Comparison of ENCODE assay signal across 13 cellular contexts in the genomic region with DNA sequence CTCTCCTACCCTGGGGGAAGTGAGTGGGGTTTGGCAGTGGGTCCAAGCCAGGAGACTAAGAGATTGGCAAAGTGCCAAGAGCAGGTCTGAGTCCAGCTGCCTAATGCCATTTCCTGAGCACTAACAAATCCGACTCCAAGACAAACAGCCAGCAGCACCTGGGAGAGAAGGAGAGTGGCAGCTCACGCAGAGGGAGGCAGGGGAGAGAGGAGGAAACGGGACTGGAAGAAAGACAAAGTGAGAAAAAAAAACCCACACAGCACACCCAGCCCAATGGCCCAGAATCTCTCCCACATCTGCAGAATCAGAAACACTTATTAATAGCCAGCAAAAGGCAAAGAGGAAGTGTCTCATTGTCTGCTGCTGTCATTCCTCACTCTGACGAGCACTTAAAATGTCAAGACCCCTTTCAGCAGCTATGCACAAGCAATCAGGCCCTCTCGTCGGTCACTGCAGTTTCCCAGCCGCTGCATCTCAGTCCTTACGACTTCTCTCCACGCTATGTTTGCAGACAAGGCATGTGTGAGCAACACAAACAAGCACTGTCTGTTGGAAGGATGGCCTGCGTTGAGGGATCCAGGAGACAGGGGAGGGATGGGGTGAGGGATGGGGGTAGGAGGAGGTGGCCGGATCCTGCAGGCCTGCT.
A peak's percentile ranks its signal among the peaks of the same experiment; 100 is the strongest.
DNase-seq lines count a peak whose midpoint lies in the region; ATAC-seq, FAIRE-seq and TF ChIP-seq lines count a peak whose summit lies in the region.
"Had no signal": no experiment of that assay in that cellular context is flagged by ENCODE, and none has a peak within 500 bp of the region (broad histone marks: within the 10 kb centered on the region; RNA-seq: fewer than 3 reads in every experiment).

No MANE protein-coding gene starts in this region.

- TF ChIP-seq RAD21 in GM12878 (IDR thresholded peaks at IDR 0.05; ENCODE audit: insufficient read depth, low read depth, low read length), result no peak

- intact Hi-C loops in GM12878 (cut with micrococcal nuclease; ENCODE audit: unreplicated experiment), result no loop called here
- intact Hi-C loops in Caco-2 (cut with micrococcal nuclease; ENCODE audit: unreplicated experiment), result no loop called here
- intact Hi-C loops in activated CD4-positive, alpha-beta memory T cell treated with anti-CD3 and anti-CD28 coated beads for 36 hours (cut with micrococcal nuclease), result no loop called here

- TF ChIP-seq EP300 in GM12878 (IDR thresholded peaks at IDR 0.05; ENCODE audit: borderline replicate concordance in 1 of 2, control insufficient read depth in 1 of 2, low read depth in 2 of 2, low read length in 2 of 2), result no peak

- POLR2A ChIA-PET in GM12878 (lab: Charles Lee) (no interaction called here), Caco-2 (lab: Charles Lee) (no interaction called here)
- POLR2A ChIA-PET in activated CD4-positive, alpha-beta memory T cell treated with anti-CD3 and anti-CD28 coated beads for 36 hours (lab: Charles Lee), result no interaction called here

- SMC1A ChIA-PET in GM12878 (lab: Charles Lee; ENCODE audit: uncharacterized antibody, unreplicated experiment), result interaction anchor here (1.0 to 1.4 kb wide), 2 partner anchors 11 to 138 kb away, joined by 3 to 7 read pairs; no protein-coding TSS in a partner anchor

- BruUV-seq in GM12878 (replicated peaks; lab: Mats Ljungman, UMichigan) (no TSS peak), Caco-2 (replicated peaks; lab: Mats Ljungman, UMichigan) (no TSS peak)

- H3K9ac ChIP-seq in GM12878 (ENCODE audit: control insufficient read depth, insufficient read depth, low read length), result no peak overlapping the region

- RAD21 ChIA-PET in GM12878 (lab: Charles Lee; ENCODE audit: unreplicated experiment), result interaction anchor here (1.8 kb wide), 1 partner anchor 10 kb away, joined by 10 read pairs; no protein-coding TSS in a partner anchor

- peaks cover 26% of the 10 kb centered on the region for H3K27me3 Mint-ChIP-seq in Caco-2 (ENCODE audit: insufficient read depth, unreplicated experiment)
- peaks cover 4% of the 10 kb centered on the region for H3K27me3 Mint-ChIP-seq in activated CD4-positive, alpha-beta memory T cell treated with anti-CD3 and anti-CD28 coated beads for 36 hours

- H3K4me3 ChIP-seq in GM12878 (no peak overlapping the region), Caco-2 (ENCODE audit: low read depth, low read length) (no peak overlapping the region)

- H3K36me3 Mint-ChIP-seq in Caco-2 (ENCODE audit: insufficient read depth, unreplicated experiment), result no peaks in the 10 kb centered on the region
- H3K36me3 Mint-ChIP-seq in activated CD4-positive, alpha-beta memory T cell treated with anti-CD3 and anti-CD28 coated beads for 36 hours, result no peaks in the 10 kb centered on the region

- H3K27ac ChIP-seq in GM12878 (ENCODE audit: control insufficient read depth, insufficient read depth), result peak overlapping the region; percentile 14; the same call in 1 of the 2 replicates

- H3K27me3 ChIP-seq in GM12878 (replicated peaks in 1 of 2; ENCODE audit: control insufficient read depth in 2 of 2, insufficient read depth in 2 of 2, low read length in 1 of 2) (no peaks in the 10 kb centered on the region), Caco-2 (replicated peaks; ENCODE audit: control insufficient read depth, insufficient read depth, low read length) (no peaks in the 10 kb centered on the region)

- no peak for TF ChIP-seq CTCF in GM12878 (IDR thresholded peaks at IDR 0.05 in 2 of 3, conservative IDR thresholded peaks at IDR 0.05 in 1 of 3; ENCODE audit: control insufficient read depth in 2 of 3, extremely low read depth in 1 of 3, insufficient read depth in 1 of 3, low read depth in 3 of 3, low read length in 3 of 3)
- no peak for TF ChIP-seq CTCF in Caco-2 (IDR thresholded peaks at IDR 0.05; ENCODE audit: insufficient read depth in 1 of 2, low read depth in 1 of 2, low read length in 1 of 2, severe bottlenecking in 1 of 2, unreplicated experiment in 1 of 2)

- H3K4me3 Mint-ChIP-seq in Caco-2 (ENCODE audit: unreplicated experiment), result no peak overlapping the region
- no peak overlapping the region for H3K4me3 Mint-ChIP-seq in activated CD4-positive, alpha-beta memory T cell treated with anti-CD3 and anti-CD28 coated beads for 36 hours

- H3K27ac Mint-ChIP-seq in Caco-2 (ENCODE audit: unreplicated experiment), result no peak overlapping the region
- no peak overlapping the region for H3K27ac Mint-ChIP-seq in activated CD4-positive, alpha-beta memory T cell treated with anti-CD3 and anti-CD28 coated beads for 36 hours

- H3K36me3 ChIP-seq in GM12878 (ENCODE audit: control insufficient read depth in 2 of 2, insufficient read depth in 2 of 2, low read length in 1 of 2) (no peaks in the 10 kb centered on the region), Caco-2 (ENCODE audit: control insufficient read depth, insufficient read depth, low read length) (no peaks in the 10 kb centered on the region)

- CTCF ChIA-PET in GM12878 (lab: Yijun Ruan, JAX), result no interaction called here
- CTCF ChIA-PET in Caco-2 (lab: Charles Lee), result no interaction called here
- CTCF ChIA-PET in activated CD4-positive, alpha-beta memory T cell treated with anti-CD3 and anti-CD28 coated beads for 36 hours (lab: Charles Lee), result no interaction called here

- no peaks in the 10 kb centered on the region for H3K9me3 Mint-ChIP-seq in Caco-2 (ENCODE audit: unreplicated experiment)
- H3K9me3 Mint-ChIP-seq in activated CD4-positive, alpha-beta memory T cell treated with anti-CD3 and anti-CD28 coated beads for 36 hours, result no peaks in the 10 kb centered on the region

- no peak for TF ChIP-seq POLR2A in GM12878 (IDR thresholded peaks at IDR 0.05; ENCODE audit: low read depth, low read length)

- H3K4me1 ChIP-seq in GM12878 (ENCODE audit: control insufficient read depth, insufficient read depth, low read length), result peaks cover 29% of the 10 kb centered on the region
- H3K4me1 ChIP-seq in Caco-2, result no peaks in the 10 kb centered on the region

- peak; percentile 40 for DNase-seq in NOMO-1 treated with DMSO at 0.1 percent for 48 hours (lab: John Stamatoyannopoulos, UW; ENCODE audit: unreplicated experiment)
- DNase-seq in NOMO-1 treated with dmso at 0.1 percent for 144 hours (lab: John Stamatoyannopoulos, UW; ENCODE audit: unreplicated experiment), result no peak
- DNase-seq in NCI-H2196 treated with DMSO at 0.1 percent for 48 hours (lab: John Stamatoyannopoulos, UW; ENCODE audit: unreplicated experiment), result peak; percentile 90
- DNase-seq in GM12878 (ENCODE audit: low read depth, low spot score), result no peak
- DNase-seq in AG20443 (ENCODE audit: low spot score), result no peak
- DNase-seq in Caco-2, result no peak
- no peak for DNase-seq in activated CD4-positive, alpha-beta memory T cell treated with anti-CD3 and anti-CD28 coated beads for 36 hours
- DNase-seq: GF-D8; HCEC 1CT; stimulated activated naive CD8-positive, alpha-beta T cell treated with anti-CD3 and anti-CD28 coated beads, Interleukin-15, Interleukin-2, amounts not matched to agents 100 U/mL and 50 U/mL, for 24 hours; T-helper 2 cell had no signal

- peak overlapping the region; percentile 54 for H3K4me2 ChIP-seq in GM12878 (ENCODE audit: control insufficient read depth, insufficient read depth)

- H3K4me1 Mint-ChIP-seq in Caco-2 (ENCODE audit: low read depth, unreplicated experiment), result no peaks in the 10 kb centered on the region
- H3K4me1 Mint-ChIP-seq in activated CD4-positive, alpha-beta memory T cell treated with anti-CD3 and anti-CD28 coated beads for 36 hours (ENCODE audit: low read depth), result no peaks in the 10 kb centered on the region

- H4K20me1 ChIP-seq in GM12878 (ENCODE audit: control insufficient read depth, insufficient read depth), result no peaks in the 10 kb centered on the region

- WGBS in GM12878 (ENCODE audit: insufficient coverage, insufficient replicate concordance, low lambda C conversion rate, missing lambda C conversion rate), result 51% methylated on average over 11 of the region's 11 CpGs

- H3K9me3 ChIP-seq in GM12878 (replicated peaks; ENCODE audit: control insufficient read depth, insufficient read depth, low read length) (no peaks in the 10 kb centered on the region; the same call in 2 of the 3 replicates), Caco-2 (no peaks in the 10 kb centered on the region)

- H3K79me2 ChIP-seq in GM12878 (ENCODE audit: control insufficient read depth, insufficient read depth, low read length), result no peaks in the 10 kb centered on the region

- ATAC-seq in GM12878, result peak; percentile 69
- no peak for ATAC-seq in GM21825 (IDR thresholded peaks at IDR 0.05; ENCODE audit: unreplicated experiment)
- ATAC-seq: stimulated activated naive CD8-positive, alpha-beta T cell treated with anti-CD3 and anti-CD28 coated beads, Interleukin-15, Interleukin-2, amounts not matched to agents 100 U/mL and 50 U/mL, for 24 hours had no signal

- in situ Hi-C loops in GM12878 (cut with MboI), result no loop called here

- no peak for FAIRE-seq in GM12878 (lab: Jason Lieb, UNC)
- FAIRE-seq: A204.1 had no signal

- peak overlapping the region; percentile 41 for H2AFZ ChIP-seq in GM12878 (ENCODE audit: control insufficient read depth, low read depth, low read length)

TF ChIP-seq in GM12878, 131 proteins besides CTCF, POLR2A, EP300 and RAD21 (continues in another document):
- TF ChIP-seq NFIC (IDR thresholded peaks at IDR 0.05; ENCODE audit: low read depth, low read length), result peak; percentile 26; the same call in 1 of the 2 replicates
- TF ChIP-seq EED (IDR thresholded peaks at IDR 0.05; ENCODE audit: low read depth), result peak; percentile 57; the same call in 1 of the 2 replicates
- peak; percentile 84 for TF ChIP-seq SPI1 (IDR thresholded peaks at IDR 0.05; ENCODE audit: borderline replicate concordance, insufficient read depth, low read depth, low read length)
- TF ChIP-seq ESRRA (IDR thresholded peaks at IDR 0.05; ENCODE audit: low read length), result no peak
- TF ChIP-seq, protein P1, sequence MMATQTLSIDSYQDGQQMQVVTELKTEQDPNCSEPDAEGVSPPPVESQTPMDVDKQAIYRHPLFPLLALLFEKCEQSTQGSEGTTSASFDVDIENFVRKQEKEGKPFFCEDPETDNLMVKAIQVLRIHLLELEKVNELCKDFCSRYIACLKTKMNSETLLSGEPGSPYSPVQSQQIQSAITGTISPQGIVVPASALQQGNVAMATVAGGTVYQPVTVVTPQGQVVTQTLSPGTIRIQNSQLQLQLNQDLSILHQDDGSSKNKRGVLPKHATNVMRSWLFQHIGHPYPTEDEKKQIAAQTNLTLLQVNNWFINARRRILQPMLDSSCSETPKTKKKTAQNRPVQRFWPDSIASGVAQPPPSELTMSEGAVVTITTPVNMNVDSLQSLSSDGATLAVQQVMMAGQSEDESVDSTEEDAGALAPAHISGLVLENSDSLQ (IDR thresholded peaks at IDR 0.05), result peak; percentile 44; the same call in 1 of the 2 replicates
- no peak for TF ChIP-seq RCOR1 (conservative IDR thresholded peaks at IDR 0.05; ENCODE audit: low read depth, low read length)
- TF ChIP-seq CHD2 (IDR thresholded peaks at IDR 0.05; ENCODE audit: borderline replicate concordance, low read depth, low read length), result 0 out of 2 replicates have a peak, but pooled peaks have one; percentile 5
- peak; percentile 94 for TF ChIP-seq SMAD1 (IDR thresholded peaks at IDR 0.05; ENCODE audit: low read depth, partially characterized antibody)
- TF ChIP-seq IKZF1 (conservative IDR thresholded peaks at IDR 0.05), result 0 out of 2 replicates have a peak, but pooled peaks have one; percentile 27

Comparison
In these comparisons a context has a peak if more than half of its experiments do, and no peak if none do; other contexts are left out.
1. DNase-seq: peak in NOMO-1 treated with DMSO at 0.1 percent for 48 hours (single experiment) and NCI-H2196 treated with DMSO at 0.1 percent for 48 hours (single experiment); none in NOMO-1 treated with dmso at 0.1 percent for 144 hours (single experiment), GM12878 (single experiment), AG20443 (single experiment), Caco-2 (0 of 2) and activated CD4-positive, alpha-beta memory T cell treated with anti-CD3 and anti-CD28 coated beads for 36 hours (single experiment).